In the genomic region with DNA sequence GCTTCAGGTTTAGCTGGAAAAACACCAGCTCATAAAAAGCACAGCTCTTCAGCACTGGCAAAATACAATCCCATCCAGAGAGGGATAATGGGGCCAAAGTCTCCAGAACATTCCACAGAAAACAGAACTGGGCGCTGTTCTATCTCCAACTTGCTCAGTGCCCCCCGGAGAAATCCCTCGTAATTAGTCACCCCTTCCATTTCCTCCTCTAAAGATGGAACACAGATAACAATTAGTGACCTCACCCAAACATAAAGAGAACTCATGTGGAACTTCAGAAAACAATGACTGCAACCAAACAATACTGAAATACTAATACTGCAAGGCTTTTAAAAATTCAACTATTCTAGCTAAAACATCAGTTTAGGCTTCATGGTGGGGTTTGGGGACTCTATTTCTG, we compare ENCODE assay signal across 12 cellular contexts. TPM values are rescaled to one million over a fixed set of nuclear protein-coding genes. Genes with fewer than 3 reads are reported as not detected.
A peak's percentile ranks its signal among the peaks of the same experiment; 100 is the strongest.
DNase-seq lines count a peak whose midpoint lies in the region; ATAC-seq and TF ChIP-seq lines count a peak whose summit lies in the region.
"Had no signal": no experiment of that assay in that cellular context is flagged by ENCODE, and none has a peak within 500 bp of the region (broad histone marks: within the 10 kb centered on the region; RNA-seq: fewer than 3 reads in every experiment).

No MANE protein-coding gene starts in this region.

- CTCF ChIA-PET in GM10248 (lab: Yijun Ruan, JAX): interaction anchor here (1.2 to 1.4 kb wide), 2 partner anchors 11 to 49 kb away, joined by 3 to 4 read pairs; no protein-coding TSS in a partner anchor

- H3K4me1 Mint-ChIP-seq in brain: peaks cover 34% of the 10 kb centered on the region
- H3K4me1 Mint-ChIP-seq: CD4-positive, alpha-beta memory T cell had no signal

- peak overlapping the region in 1 of 5 experiments; percentile 4 for H3K4me3 Mint-ChIP-seq in brain
- H3K4me3 Mint-ChIP-seq: activated naive CD8-positive, alpha-beta T cell; CD4-positive, alpha-beta memory T cell had no signal

- peak; percentile 9 for DNase-seq in ACHN
- DNase-seq in HT1080 (ENCODE audit: low read depth): peak; percentile 68
- peak; percentile 71 for DNase-seq in kidney tubule cell (ENCODE audit: low spot score)
- no peak for DNase-seq in stimulated activated CD4-positive, alpha-beta T cell treated with anti-CD3 and anti-CD28 coated beads, Interleukin-15, amount 100 ng/mL, for 24 hours
- DNase-seq in GM10248 (ENCODE audit: extremely low spot score): no peak
- DNase-seq in GM19240 (ENCODE audit: insufficient read length, low spot score): no peak
- DNase-seq: activated CD4-positive, alpha-beta T cell treated with anti-CD3 and anti-CD28 coated beads for 4 hours; CD4-positive, alpha-beta memory T cell; NCI-H1105 treated with DMSO at 0.1 percent for 48 hours had no signal

- ATAC-seq in GM18868 (IDR thresholded peaks at IDR 0.05; ENCODE audit: unreplicated experiment): no peak

- peaks cover 73% of the 10 kb centered on the region for H3K36me3 Mint-ChIP-seq in brain
- H3K36me3 Mint-ChIP-seq: activated naive CD8-positive, alpha-beta T cell; CD4-positive, alpha-beta memory T cell had no signal

- peak overlapping the region in 4 of 5 experiments; percentile 13 to 78 (median 54) for H3K27ac Mint-ChIP-seq in brain
- H3K27ac Mint-ChIP-seq: activated naive CD8-positive, alpha-beta T cell; CD4-positive, alpha-beta memory T cell had no signal

- no peaks in the 10 kb centered on the region for H3K27me3 Mint-ChIP-seq in brain
- H3K27me3 Mint-ChIP-seq: activated naive CD8-positive, alpha-beta T cell had no signal

- POLR2A ChIA-PET in GM10248 (lab: Yijun Ruan, JAX): no interaction called here

- H3K9me3 Mint-ChIP-seq in brain: peaks cover 0 to 14% (median 0%) of the 10 kb centered on the region in 5 experiments
- H3K9me3 Mint-ChIP-seq: CD4-positive, alpha-beta memory T cell had no signal

- in situ Hi-C loops in ACHN (cut with HindIII; ENCODE audit: low pct_ligation_motif_present, low pct_unique_long_range_greater_than_20kb, low sequenced_read_pairs): no loop called here

- TF ChIP-seq CTCF in brain (conservative IDR thresholded peaks at IDR 0.05): no peak
- TF ChIP-seq CTCF in GM10248 (IDR thresholded peaks at IDR 0.05; ENCODE audit: control extremely low read depth, extremely low read depth, low read depth, missing control alignments): no peak

RNA-seq across cellular contexts. Expression of a gene that starts 46.3 kb away (rescaled TPM):
- 2.4 and 4.1 TPM in 2 replicates for total RNA-seq in HT1080 (2014; rRNA removed; shearing (Covaris generic))
- 7.9 and 10.5 TPM in 2 replicates for polyA plus RNA-seq in HT1080 (2015; cell fraction: cytosol; rRNA removed)
- polyA plus RNA-seq in HT1080 (2015; cell fraction: nucleus; rRNA removed): 11.2 and 12.6 TPM in 2 replicates
- 31.8 TPM for polyA plus RNA-seq in brain (ENCODE audit: insufficient read depth, low read depth, low replicate concordance)

Comparison
In these comparisons a context has a peak if more than half of its experiments do, and no peak if none do; other contexts are left out.
1. DNase-seq: peak in ACHN (single experiment), HT1080 (single experiment) and kidney tubule cell (single experiment); none in stimulated activated CD4-positive, alpha-beta T cell treated with anti-CD3 and anti-CD28 coated beads, Interleukin-15, amount 100 ng/mL, for 24 hours (single experiment), GM10248 (single experiment) and GM19240 (single experiment).